11 cellular contexts compared by ENCODE assay signal in the genomic region with DNA sequence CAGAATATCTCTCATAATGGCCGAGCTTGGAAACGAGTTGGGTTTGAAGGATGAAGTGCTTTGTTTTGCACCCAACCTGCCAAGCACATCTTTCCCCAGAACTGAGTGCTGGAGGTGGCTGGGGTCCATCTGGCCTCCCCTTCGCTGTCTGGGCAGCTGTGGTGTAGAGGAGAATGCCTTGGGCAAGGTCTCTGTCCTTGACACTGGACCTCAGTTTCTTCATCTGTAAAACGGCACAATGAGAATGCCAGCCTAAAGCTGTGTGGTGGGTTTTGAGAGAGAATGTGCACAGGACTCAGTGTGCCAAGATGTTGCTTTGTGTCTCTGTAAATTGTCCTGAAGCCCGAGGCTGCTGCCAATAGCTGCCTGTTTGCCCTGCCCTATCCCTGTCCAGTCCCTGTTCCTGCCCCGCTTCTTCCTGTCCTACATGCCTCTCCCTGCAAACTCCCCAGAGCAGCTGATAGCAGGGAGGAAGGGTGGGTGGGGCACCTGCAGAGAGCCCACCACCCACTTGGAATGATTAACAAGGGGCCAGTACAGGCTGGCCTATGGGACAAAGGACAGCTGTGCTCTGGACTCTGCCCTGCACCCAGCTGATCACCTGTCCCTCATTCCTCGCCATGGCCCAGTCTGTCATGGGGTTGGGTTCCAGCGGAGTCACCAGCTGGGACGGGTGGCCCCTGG. TPM values are rescaled to one million over a fixed set of nuclear protein-coding genes. Genes with fewer than 3 reads are reported as not detected.
DNase-seq lines count a peak whose midpoint lies in the region; TF ChIP-seq lines count a peak whose summit lies in the region.
"Had no signal": no experiment of that assay in that cellular context is flagged by ENCODE, and none has a peak within 500 bp of the region (broad histone marks: within the 10 kb centered on the region; RNA-seq: fewer than 3 reads in every experiment).

No MANE protein-coding gene starts in this region.

- DNase-seq in activated naive CD4-positive, alpha-beta T cell treated with anti-CD3 and anti-CD28 coated beads, Interleukin-2, amount 10 ng/mL, durations not matched to agents 7 days and 5 days = no peak
- no peak for DNase-seq in activated naive CD4-positive, alpha-beta T cell (lab: John Stamatoyannopoulos, UW)
- DNase-seq in caudate nucleus (lab: John Stamatoyannopoulos, UW) (no peak), mesothelial cell of epicardium (ENCODE audit: low spot score in 2 of 2, unreplicated experiment in 2 of 2) (no peak), tibial nerve (ENCODE audit: low spot score in 2 of 2) (no peak), esophagus squamous epithelium (lab: John Stamatoyannopoulos, UW) (no peak), KBM-7 (no peak), NOMO-1 treated with dmso at 0.1 percent for 144 hours (lab: John Stamatoyannopoulos, UW; ENCODE audit: unreplicated experiment) (no peak)
- DNase-seq: effector CD8-positive, alpha-beta T cell; NCI-H1105 had no signal

- CTCF ChIA-PET in activated naive CD4-positive, alpha-beta T cell treated with anti-CD3 and anti-CD28 coated beads, Interleukin-2, amount 10 ng/mL, durations not matched to agents 7 days and 5 days (lab: Charles Lee) = interaction anchor here (1.3 to 2.1 kb wide), 3 partner anchors 13 to 40 kb away, joined by 4 to 7 read pairs (median 6); partner anchors contain the start of gene LASP1NB

- H3K4me3 ChIP-seq in tibial nerve (no peak overlapping the region), esophagus squamous epithelium (no peak overlapping the region)

- peak overlapping the region; percentile 28 for H3K4me3 Mint-ChIP-seq in activated naive CD4-positive, alpha-beta T cell treated with anti-CD3 and anti-CD28 coated beads, Interleukin-2, amount 10 ng/mL, durations not matched to agents 7 days and 5 days
- H3K4me3 Mint-ChIP-seq in mesothelial cell of epicardium = no peak overlapping the region

- WGBS in tibial nerve, 2 donors = 47 to 53% methylated on average over 9 of the region's 9 CpGs
- WGBS in esophagus squamous epithelium, 2 donors = 53 to 86% methylated on average over 3 to 4 of the region's 9 CpGs

- peak overlapping the region; percentile 67 for H3K27ac Mint-ChIP-seq in activated naive CD4-positive, alpha-beta T cell treated with anti-CD3 and anti-CD28 coated beads, Interleukin-2, amount 10 ng/mL, durations not matched to agents 7 days and 5 days
- peak overlapping the region; percentile 70 for H3K27ac Mint-ChIP-seq in mesothelial cell of epicardium

- intact Hi-C loops in esophagus squamous epithelium (cut with DNase I) = no loop called here

- H3K27me3 ChIP-seq in tibial nerve = no peaks in the 10 kb centered on the region
- no peaks in the 10 kb centered on the region for H3K27me3 ChIP-seq in esophagus squamous epithelium
- H3K27me3 ChIP-seq: BE2C had no signal

- peaks cover 91% of the 10 kb centered on the region for H3K4me1 Mint-ChIP-seq in activated naive CD4-positive, alpha-beta T cell treated with anti-CD3 and anti-CD28 coated beads, Interleukin-2, amount 10 ng/mL, durations not matched to agents 7 days and 5 days
- H3K4me1 Mint-ChIP-seq in mesothelial cell of epicardium = peaks cover 53% of the 10 kb centered on the region

- in situ Hi-C loops in KBM-7 (cut with MboI; ENCODE audit: low pct_unique_long_range_greater_than_20kb, low sequenced_read_pairs) = no loop called here

- peaks cover 4% of the 10 kb centered on the region for H3K27me3 Mint-ChIP-seq in activated naive CD4-positive, alpha-beta T cell treated with anti-CD3 and anti-CD28 coated beads, Interleukin-2, amount 10 ng/mL, durations not matched to agents 7 days and 5 days
- no peaks in the 10 kb centered on the region for H3K27me3 Mint-ChIP-seq in mesothelial cell of epicardium (ENCODE audit: low read depth)

- H3K9me3 Mint-ChIP-seq in activated naive CD4-positive, alpha-beta T cell treated with anti-CD3 and anti-CD28 coated beads, Interleukin-2, amount 10 ng/mL, durations not matched to agents 7 days and 5 days = no peaks in the 10 kb centered on the region
- H3K9me3 Mint-ChIP-seq in mesothelial cell of epicardium = no peaks in the 10 kb centered on the region

- peaks cover 0 to 100% (median 78%) of the 10 kb centered on the region in 4 donors for H3K4me1 ChIP-seq in tibial nerve
- peaks cover 53 to 84% (median 59%) of the 10 kb centered on the region in 3 donors for H3K4me1 ChIP-seq in esophagus squamous epithelium

- no peak for TF ChIP-seq EP300 in tibial nerve (IDR thresholded peaks at IDR 0.05)

- no peak for TF ChIP-seq CTCF in mesothelial cell of epicardium (IDR thresholded peaks at IDR 0.05; ENCODE audit: unreplicated experiment)
- no peak for TF ChIP-seq CTCF in tibial nerve (IDR thresholded peaks at IDR 0.05)
- TF ChIP-seq CTCF in esophagus squamous epithelium (IDR thresholded peaks at IDR 0.05) = no peak

- H3K27ac ChIP-seq in caudate nucleus (ENCODE audit: low read depth, low read length) = peak overlapping the region; percentile 36
- H3K27ac ChIP-seq in tibial nerve = peak overlapping the region in 3 of 4 donors; percentile 76 to 94 (median 90)
- H3K27ac ChIP-seq in esophagus squamous epithelium = peak overlapping the region in 2 of 4 donors; percentile 13 to 30

- H3K36me3 Mint-ChIP-seq in activated naive CD4-positive, alpha-beta T cell treated with anti-CD3 and anti-CD28 coated beads, Interleukin-2, amount 10 ng/mL, durations not matched to agents 7 days and 5 days = peaks cover 79% of the 10 kb centered on the region
- H3K36me3 Mint-ChIP-seq in mesothelial cell of epicardium = peaks cover 19% of the 10 kb centered on the region

- no peak for TF ChIP-seq POLR2A in tibial nerve (IDR thresholded peaks at IDR 0.05)
- no peak for TF ChIP-seq POLR2A in esophagus squamous epithelium (IDR thresholded peaks at IDR 0.05)

- peaks cover 0 to 26% (median 0%) of the 10 kb centered on the region in 3 donors for H3K36me3 ChIP-seq in tibial nerve
- H3K36me3 ChIP-seq in esophagus squamous epithelium = peaks cover 7 to 97% (median 7%) of the 10 kb centered on the region in 3 donors
- H3K36me3 ChIP-seq: BE2C had no signal

- H3K9me3 ChIP-seq in tibial nerve (no peaks in the 10 kb centered on the region), esophagus squamous epithelium (no peaks in the 10 kb centered on the region)
- H3K9me3 ChIP-seq: BE2C had no signal

RNA-seq across cellular contexts. Expression of gene LASP1, which starts 15.3 kb away (rescaled TPM):
- total RNA-seq in mesothelial cell of epicardium = 144 to 152 TPM (median 146 TPM) in 3 replicates
- 100 to 1,000 TPM; 110 to 165 (median 137) TPM for total RNA-seq in tibial nerve
- total RNA-seq in esophagus squamous epithelium = 10 to 100 TPM; 44.3 to 66.0 (median 51.9) TPM

RNA-seq across cellular contexts. Expression of gene RPL23, which starts 31.7 kb away (rescaled TPM):
- total RNA-seq in mesothelial cell of epicardium (1,597 to 1,708 TPM (median 1,659 TPM) in 3 replicates), tibial nerve (1,000 to 10,000 TPM; 1,112 to 1,642 (median 1,331) TPM), esophagus squamous epithelium (1,000 to 10,000 TPM in 3 of 4 donors, 100 to 1,000 TPM in 1; 998 to 2,109 (median 1,205) TPM)
